ENCODE assay signal across 1 cellular context in genomic region chr19:35457173-35457572, GRCh38.
TF ChIP-seq lines count a peak whose summit lies in the region.

No MANE protein-coding gene starts in this region.

TF ChIP-seq in A549, 52 proteins besides CTCF, POLR2A, EP300 and RAD21 (continued from another document):
- no peak for TF ChIP-seq PBX3 (IDR thresholded peaks at IDR 0.05)
- TF ChIP-seq RFX5 (IDR thresholded peaks at IDR 0.05) = no peak
TF ChIP-seq in A549: peak in this region for 0.
